In genomic region chr5:133029321-133029720, GRCh38 we compare ENCODE assay signal across 2 cellular contexts.
TF ChIP-seq lines count a peak whose summit lies in the region.

No MANE protein-coding gene starts in this region.

TF ChIP-seq in K562, 482 proteins besides CTCF, POLR2A, EP300 and RAD21:
- TF ChIP-seq SMAD2 (IDR thresholded peaks at IDR 0.05; ENCODE audit: low read depth, low read length) = no peak
- no peak for TF ChIP-seq CEBPG (CRISPR knock-in tag; IDR thresholded peaks at IDR 0.05)
- peak in 1 of 2 experiments; percentile 41; a peak in 1 of 4 replicates for TF ChIP-seq CEBPG (tag; conservative IDR thresholded peaks at IDR 0.05 in 1 of 2, IDR thresholded peaks at IDR 0.05 in 1 of 2)
- TF ChIP-seq ZNF398 (CRISPR knock-in tag; IDR thresholded peaks at IDR 0.05) = no peak
- peak; percentile 57; the same call in 1 of the 2 replicates for TF ChIP-seq CEBPB (tag; IDR thresholded peaks at IDR 0.05)

TF ChIP-seq in WTC11, 78 proteins besides CTCF, POLR2A, EP300 and RAD21:
- TF ChIP-seq MYBL2 (CRISPR knock-in tag; IDR thresholded peaks at IDR 0.05) = no peak
- no peak for TF ChIP-seq FOXP4 (CRISPR knock-in tag; IDR thresholded peaks at IDR 0.05)
- no peak for TF ChIP-seq FOXK1 (CRISPR knock-in tag; IDR thresholded peaks at IDR 0.05)
- TF ChIP-seq, protein P1, sequence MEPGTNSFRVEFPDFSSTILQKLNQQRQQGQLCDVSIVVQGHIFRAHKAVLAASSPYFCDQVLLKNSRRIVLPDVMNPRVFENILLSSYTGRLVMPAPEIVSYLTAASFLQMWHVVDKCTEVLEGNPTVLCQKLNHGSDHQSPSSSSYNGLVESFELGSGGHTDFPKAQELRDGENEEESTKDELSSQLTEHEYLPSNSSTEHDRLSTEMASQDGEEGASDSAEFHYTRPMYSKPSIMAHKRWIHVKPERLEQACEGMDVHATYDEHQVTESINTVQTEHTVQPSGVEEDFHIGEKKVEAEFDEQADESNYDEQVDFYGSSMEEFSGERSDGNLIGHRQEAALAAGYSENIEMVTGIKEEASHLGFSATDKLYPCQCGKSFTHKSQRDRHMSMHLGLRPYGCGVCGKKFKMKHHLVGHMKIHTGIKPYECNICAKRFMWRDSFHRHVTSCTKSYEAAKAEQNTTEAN (CRISPR knock-in tag; IDR thresholded peaks at IDR 0.05) = no peak
- TF ChIP-seq ZNF219 (CRISPR knock-in tag; IDR thresholded peaks at IDR 0.05; ENCODE audit: borderline replicate concordance) = no peak
- no peak for TF ChIP-seq RELA (CRISPR knock-in tag; IDR thresholded peaks at IDR 0.05; ENCODE audit: borderline replicate concordance)
- TF ChIP-seq, protein P2, sequence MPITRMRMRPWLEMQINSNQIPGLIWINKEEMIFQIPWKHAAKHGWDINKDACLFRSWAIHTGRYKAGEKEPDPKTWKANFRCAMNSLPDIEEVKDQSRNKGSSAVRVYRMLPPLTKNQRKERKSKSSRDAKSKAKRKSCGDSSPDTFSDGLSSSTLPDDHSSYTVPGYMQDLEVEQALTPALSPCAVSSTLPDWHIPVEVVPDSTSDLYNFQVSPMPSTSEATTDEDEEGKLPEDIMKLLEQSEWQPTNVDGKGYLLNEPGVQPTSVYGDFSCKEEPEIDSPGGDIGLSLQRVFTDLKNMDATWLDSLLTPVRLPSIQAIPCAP (CRISPR knock-in tag; IDR thresholded peaks at IDR 0.05) = no peak
- no peak for TF ChIP-seq ZNF512 (CRISPR knock-in tag; IDR thresholded peaks at IDR 0.05; ENCODE audit: borderline replicate concordance)
- no peak for TF ChIP-seq NFYB (CRISPR knock-in tag; conservative IDR thresholded peaks at IDR 0.05; ENCODE audit: low read depth)
- TF ChIP-seq, protein P3, sequence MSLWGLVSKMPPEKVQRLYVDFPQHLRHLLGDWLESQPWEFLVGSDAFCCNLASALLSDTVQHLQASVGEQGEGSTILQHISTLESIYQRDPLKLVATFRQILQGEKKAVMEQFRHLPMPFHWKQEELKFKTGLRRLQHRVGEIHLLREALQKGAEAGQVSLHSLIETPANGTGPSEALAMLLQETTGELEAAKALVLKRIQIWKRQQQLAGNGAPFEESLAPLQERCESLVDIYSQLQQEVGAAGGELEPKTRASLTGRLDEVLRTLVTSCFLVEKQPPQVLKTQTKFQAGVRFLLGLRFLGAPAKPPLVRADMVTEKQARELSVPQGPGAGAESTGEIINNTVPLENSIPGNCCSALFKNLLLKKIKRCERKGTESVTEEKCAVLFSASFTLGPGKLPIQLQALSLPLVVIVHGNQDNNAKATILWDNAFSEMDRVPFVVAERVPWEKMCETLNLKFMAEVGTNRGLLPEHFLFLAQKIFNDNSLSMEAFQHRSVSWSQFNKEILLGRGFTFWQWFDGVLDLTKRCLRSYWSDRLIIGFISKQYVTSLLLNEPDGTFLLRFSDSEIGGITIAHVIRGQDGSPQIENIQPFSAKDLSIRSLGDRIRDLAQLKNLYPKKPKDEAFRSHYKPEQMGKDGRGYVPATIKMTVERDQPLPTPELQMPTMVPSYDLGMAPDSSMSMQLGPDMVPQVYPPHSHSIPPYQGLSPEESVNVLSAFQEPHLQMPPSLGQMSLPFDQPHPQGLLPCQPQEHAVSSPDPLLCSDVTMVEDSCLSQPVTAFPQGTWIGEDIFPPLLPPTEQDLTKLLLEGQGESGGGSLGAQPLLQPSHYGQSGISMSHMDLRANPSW (CRISPR knock-in tag; conservative IDR thresholded peaks at IDR 0.05; ENCODE audit: low read depth) = no peak
- TF ChIP-seq ESRRA (CRISPR knock-in tag; IDR thresholded peaks at IDR 0.05; ENCODE audit: borderline replicate concordance) = no peak
- no peak for TF ChIP-seq ZNF232 (CRISPR knock-in tag; IDR thresholded peaks at IDR 0.05)
- TF ChIP-seq CBFB (CRISPR knock-in tag; IDR thresholded peaks at IDR 0.05; ENCODE audit: low read depth) = no peak
- TF ChIP-seq TEAD1 (CRISPR knock-in tag; IDR thresholded peaks at IDR 0.05) = no peak
- no peak for TF ChIP-seq OVOL2 (CRISPR knock-in tag; IDR thresholded peaks at IDR 0.05; ENCODE audit: borderline replicate concordance)
TF ChIP-seq in WTC11: peak in this region for 0.
